8 cellular contexts compared by ENCODE assay signal in genomic region chr3:9976736-9977709, GRCh38. TPM values are rescaled to one million over a fixed set of nuclear protein-coding genes. Genes with fewer than 3 reads are reported as not detected.
DNase-seq lines count a peak whose midpoint lies in the region; ATAC-seq and TF ChIP-seq lines count a peak whose summit lies in the region.

No MANE protein-coding gene starts in this region.

- ATAC-seq in HG03432 (IDR thresholded peaks at IDR 0.05; ENCODE audit: unreplicated experiment): no peak

- DNase-seq in AG10803 (ENCODE audit: low read depth) (peak; percentile 99), HUDEP-2 (lab: John Stamatoyannopoulos, UW; ENCODE audit: unreplicated experiment in 76 of 76) (peak in 71 of 76 experiments; percentile 28 to 91 (median 72)), T1000 (lab: John Stamatoyannopoulos, UW) (peak; percentile 57), fibroblast of pulmonary artery (ENCODE audit: low read depth) (peak; percentile 98), occipital lobe (lab: John Stamatoyannopoulos, UW) (peak; percentile 16), NCI-H82 (lab: John Stamatoyannopoulos, UW) (no peak), NCI-H146 treated with DMSO at 0.1 percent for 48 hours (lab: John Stamatoyannopoulos, UW; ENCODE audit: unreplicated experiment) (no peak)

- H3K4me3 ChIP-seq in AG10803 (ENCODE audit: low read length): no peak overlapping the region
- H3K4me3 ChIP-seq in fibroblast of pulmonary artery (replicated peaks; ENCODE audit: low read depth, low read length): no peak overlapping the region

- TF ChIP-seq CTCF in AG10803 (conservative IDR thresholded peaks at IDR 0.05; ENCODE audit: low read length) (no peak), fibroblast of pulmonary artery (IDR thresholded peaks at IDR 0.05; ENCODE audit: low read length, missing control alignments) (no peak)

RNA-seq across cellular contexts. Expression of gene EMC3, which starts 9.6 kb away (rescaled TPM):
- total RNA-seq in occipital lobe: 31.4 TPM

RNA-seq across cellular contexts. Expression of gene PRRT3, which starts 24.8 kb away (rescaled TPM):
- 4.1 TPM for total RNA-seq in occipital lobe

RNA-seq across cellular contexts. Expression of gene CRELD1, which starts 43.4 kb away (rescaled TPM):
- 17.5 TPM for total RNA-seq in occipital lobe

RNA-seq across cellular contexts. Expression of gene FANCD2, which starts 49.2 kb away (rescaled TPM):
- total RNA-seq in occipital lobe: 5.6 TPM

Comparison
In these comparisons a context has a peak if more than half of its experiments do, and no peak if none do; other contexts are left out.
1. DNase-seq: peak in AG10803 (single experiment), HUDEP-2 (71 of 76), T1000 (single experiment), fibroblast of pulmonary artery (single experiment) and occipital lobe (single experiment); none in NCI-H82 (single experiment) and NCI-H146 treated with DMSO at 0.1 percent for 48 hours (single experiment).